ENCODE assay signal across 8 cellular contexts in genomic region chr7:149495785-149496641, GRCh38. TPM values are rescaled to one million over a fixed set of nuclear protein-coding genes. Genes with fewer than 3 reads are reported as not detected.
A peak's percentile ranks its signal among the peaks of the same experiment; 100 is the strongest.
DNase-seq lines count a peak whose midpoint lies in the region; ATAC-seq and TF ChIP-seq lines count a peak whose summit lies in the region.

No MANE protein-coding gene starts in this region.

- H3K9ac ChIP-seq in OCI-LY3 (ENCODE audit: low read length), result 0 out of 2 replicates have a peak overlapping the region, but pooled peaks have one; percentile 95

- WGBS in suprapubic skin, result 54% methylated on average over 13 of the region's 13 CpGs

- peak overlapping the region; percentile 98 for H3K4me2 ChIP-seq in OCI-LY3 (ENCODE audit: low read length)

- no peak overlapping the region for H2AFZ ChIP-seq in OCI-LY3 (ENCODE audit: low read depth, low read length)

- H3K9me3 ChIP-seq in OCI-LY3 (ENCODE audit: insufficient read depth, low read length) (no peaks in the 10 kb centered on the region), suprapubic skin (no peaks in the 10 kb centered on the region)

- H3K4me3 ChIP-seq in OCI-LY3 (ENCODE audit: low read length) (peak overlapping the region; percentile 87), coronary artery (peak overlapping the region; percentile 80), suprapubic skin (peak overlapping the region; percentile 54)

- peaks cover 31% of the 10 kb centered on the region for H3K79me2 ChIP-seq in OCI-LY3 (ENCODE audit: low read length)

- TF ChIP-seq EP300 in suprapubic skin (IDR thresholded peaks at IDR 0.05), result no peak

- no peak for TF ChIP-seq CTCF in OCI-LY3 (IDR thresholded peaks at IDR 0.05; ENCODE audit: low read depth, low read length)
- TF ChIP-seq CTCF in coronary artery (IDR thresholded peaks at IDR 0.05), result no peak
- no peak for TF ChIP-seq CTCF in suprapubic skin (IDR thresholded peaks at IDR 0.05)

- H3K4me1 ChIP-seq in OCI-LY3 (ENCODE audit: low read length) (peaks cover 20% of the 10 kb centered on the region), suprapubic skin (peaks cover 23% of the 10 kb centered on the region)

- peaks cover 9% of the 10 kb centered on the region for H3K36me3 ChIP-seq in OCI-LY3 (replicated peaks; ENCODE audit: low read depth, low read length)
- peaks cover 32% of the 10 kb centered on the region for H3K36me3 ChIP-seq in suprapubic skin

- H3K27ac ChIP-seq in OCI-LY3 (ENCODE audit: low read length), result no peak overlapping the region
- peak overlapping the region in 1 of 2 donors; percentile 93 for H3K27ac ChIP-seq in coronary artery
- no peak overlapping the region for H3K27ac ChIP-seq in suprapubic skin

- H4K20me1 ChIP-seq in OCI-LY3 (ENCODE audit: insufficient read depth, low read length), result 0 out of 2 replicates have a peak, but pooled peaks cover 5% of the 10 kb centered on the region

- DNase-seq in NCI-H82 (lab: John Stamatoyannopoulos, UW) (peak; percentile 57), NCI-H82 treated with DMSO at 0.1 percent for 48 hours (lab: John Stamatoyannopoulos, UW; ENCODE audit: unreplicated experiment) (no peak), coronary artery (ENCODE audit: low spot score) (no peak), lung microvascular endothelial cell (ENCODE audit: low read depth in 2 of 2) (peak; percentile 52 to 84), suprapubic skin (ENCODE audit: low spot score in 2 of 2) (peak in 1 of 2 donors; percentile 87), HuH-7 (ENCODE audit: low spot score) (no peak)

- H3K27me3 ChIP-seq in OCI-LY3 (ENCODE audit: low read depth, low read length), result peaks cover 14% of the 10 kb centered on the region
- H3K27me3 ChIP-seq in suprapubic skin, result no peaks in the 10 kb centered on the region

- no peak for TF ChIP-seq POLR2A in suprapubic skin (IDR thresholded peaks at IDR 0.05)

- no peak for ATAC-seq in HG02763 (IDR thresholded peaks at IDR 0.05; ENCODE audit: unreplicated experiment)

RNA-seq across cellular contexts. Expression of gene ZNF746, which starts 1.6 kb away (rescaled TPM):
- total RNA-seq in lung microvascular endothelial cell, result 12.2 and 16.7 TPM in 2 replicates
- 10 to 100 TPM; 18.1 to 28.1 (median 22.0) TPM for total RNA-seq in suprapubic skin

RNA-seq across cellular contexts. Expression of gene ZNF777, which starts 35.2 kb away (rescaled TPM):
- 2.4 and 2.6 TPM in 2 replicates for total RNA-seq in lung microvascular endothelial cell
- 10 to 100 TPM; 11.6 to 16.4 (median 14.9) TPM for total RNA-seq in suprapubic skin

Comparison
In these comparisons a context has a peak if more than half of its experiments do, and no peak if none do; other contexts are left out.
1. DNase-seq: peak in NCI-H82 (single experiment) and lung microvascular endothelial cell (2 of 2); none in NCI-H82 treated with DMSO at 0.1 percent for 48 hours (single experiment), coronary artery (single experiment) and HuH-7 (single experiment).
2. Peak in every context shown above with its lines, with median percentiles within 50 percentile points of each other: H3K4me3 ChIP-seq.